In the genomic region with DNA sequence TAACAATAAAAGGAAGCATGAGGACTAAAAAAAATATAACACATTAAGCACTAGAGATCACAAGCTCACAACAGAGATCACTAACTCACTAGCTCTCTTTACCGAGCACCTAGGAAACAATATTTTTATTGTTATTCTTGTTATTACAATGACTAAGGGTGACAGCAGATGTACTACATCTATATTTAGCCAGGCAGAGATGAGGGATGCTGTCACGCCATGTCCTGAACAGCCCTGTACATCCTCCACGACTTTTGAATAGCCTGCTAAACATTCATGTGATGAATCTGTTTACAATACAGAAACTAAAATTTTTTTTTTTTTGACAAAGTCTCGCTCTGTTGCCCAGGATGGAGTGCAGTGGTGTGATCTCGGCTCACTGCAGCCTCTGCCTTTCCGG, we compare ENCODE assay signal across 1 cellular context.
TF ChIP-seq lines count a peak whose summit lies in the region.

No MANE protein-coding gene starts in this region.

TF ChIP-seq in WTC11, 78 proteins besides CTCF, POLR2A, EP300 and RAD21 (continued from another document):
- TF ChIP-seq, protein P1, sequence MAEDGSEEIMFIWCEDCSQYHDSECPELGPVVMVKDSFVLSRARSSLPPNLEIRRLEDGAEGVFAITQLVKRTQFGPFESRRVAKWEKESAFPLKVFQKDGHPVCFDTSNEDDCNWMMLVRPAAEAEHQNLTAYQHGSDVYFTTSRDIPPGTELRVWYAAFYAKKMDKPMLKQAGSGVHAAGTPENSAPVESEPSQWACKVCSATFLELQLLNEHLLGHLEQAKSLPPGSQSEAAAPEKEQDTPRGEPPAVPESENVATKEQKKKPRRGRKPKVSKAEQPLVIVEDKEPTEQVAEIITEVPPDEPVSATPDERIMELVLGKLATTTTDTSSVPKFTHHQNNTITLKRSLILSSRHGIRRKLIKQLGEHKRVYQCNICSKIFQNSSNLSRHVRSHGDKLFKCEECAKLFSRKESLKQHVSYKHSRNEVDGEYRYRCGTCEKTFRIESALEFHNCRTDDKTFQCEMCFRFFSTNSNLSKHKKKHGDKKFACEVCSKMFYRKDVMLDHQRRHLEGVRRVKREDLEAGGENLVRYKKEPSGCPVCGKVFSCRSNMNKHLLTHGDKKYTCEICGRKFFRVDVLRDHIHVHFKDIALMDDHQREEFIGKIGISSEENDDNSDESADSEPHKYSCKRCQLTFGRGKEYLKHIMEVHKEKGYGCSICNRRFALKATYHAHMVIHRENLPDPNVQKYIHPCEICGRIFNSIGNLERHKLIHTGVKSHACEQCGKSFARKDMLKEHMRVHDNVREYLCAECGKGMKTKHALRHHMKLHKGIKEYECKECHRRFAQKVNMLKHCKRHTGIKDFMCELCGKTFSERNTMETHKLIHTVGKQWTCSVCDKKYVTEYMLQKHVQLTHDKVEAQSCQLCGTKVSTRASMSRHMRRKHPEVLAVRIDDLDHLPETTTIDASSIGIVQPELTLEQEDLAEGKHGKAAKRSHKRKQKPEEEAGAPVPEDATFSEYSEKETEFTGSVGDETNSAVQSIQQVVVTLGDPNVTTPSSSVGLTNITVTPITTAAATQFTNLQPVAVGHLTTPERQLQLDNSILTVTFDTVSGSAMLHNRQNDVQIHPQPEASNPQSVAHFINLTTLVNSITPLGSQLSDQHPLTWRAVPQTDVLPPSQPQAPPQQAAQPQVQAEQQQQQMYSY (CRISPR knock-in tag; IDR thresholded peaks at IDR 0.05), result no peak
- TF ChIP-seq, protein P2, sequence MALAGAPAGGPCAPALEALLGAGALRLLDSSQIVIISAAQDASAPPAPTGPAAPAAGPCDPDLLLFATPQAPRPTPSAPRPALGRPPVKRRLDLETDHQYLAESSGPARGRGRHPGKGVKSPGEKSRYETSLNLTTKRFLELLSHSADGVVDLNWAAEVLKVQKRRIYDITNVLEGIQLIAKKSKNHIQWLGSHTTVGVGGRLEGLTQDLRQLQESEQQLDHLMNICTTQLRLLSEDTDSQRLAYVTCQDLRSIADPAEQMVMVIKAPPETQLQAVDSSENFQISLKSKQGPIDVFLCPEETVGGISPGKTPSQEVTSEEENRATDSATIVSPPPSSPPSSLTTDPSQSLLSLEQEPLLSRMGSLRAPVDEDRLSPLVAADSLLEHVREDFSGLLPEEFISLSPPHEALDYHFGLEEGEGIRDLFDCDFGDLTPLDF (CRISPR knock-in tag; IDR thresholded peaks at IDR 0.05), result no peak
